In the genomic region with DNA sequence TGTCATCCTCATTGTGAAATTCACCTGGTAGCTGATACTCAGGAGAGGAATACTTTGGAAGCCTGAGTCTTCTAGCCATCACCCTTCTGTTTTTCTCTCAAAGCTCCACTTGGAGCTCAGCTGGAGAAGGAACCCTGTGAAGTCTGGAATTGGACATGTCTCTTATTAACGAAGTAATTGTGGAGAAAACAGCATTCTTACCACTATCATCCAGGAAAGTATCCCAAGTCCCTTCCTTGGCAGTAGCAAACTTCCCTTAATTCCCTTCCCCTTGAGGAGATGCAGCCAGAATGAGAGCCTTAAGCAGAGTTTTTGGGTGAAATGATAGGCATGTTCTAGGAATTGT, we compare ENCODE assay signal across 8 cellular contexts. TPM values are rescaled to one million over a fixed set of nuclear protein-coding genes. Genes with fewer than 3 reads are reported as not detected.
DNase-seq lines count a peak whose midpoint lies in the region; ATAC-seq, FAIRE-seq and TF ChIP-seq lines count a peak whose summit lies in the region.

No MANE protein-coding gene starts in this region.

- H3K27ac ChIP-seq in WERI-Rb-1 (peak overlapping the region; percentile 90), foreskin keratinocyte (peak overlapping the region; percentile 68)

- peak; percentile 56 for FAIRE-seq in GM19239 (lab: Jason Lieb, UNC)
- no peak for FAIRE-seq in H54 (lab: Jason Lieb, UNC)

- no peak for TF ChIP-seq CTCF in WERI-Rb-1 (IDR thresholded peaks at IDR 0.05; ENCODE audit: low read depth, low read length)
- TF ChIP-seq CTCF in foreskin keratinocyte (conservative IDR thresholded peaks at IDR 0.05) = no peak

- ATAC-seq in foreskin keratinocyte (no peak), HG02759 (IDR thresholded peaks at IDR 0.05; ENCODE audit: unreplicated experiment) (no peak)

- no peaks in the 10 kb centered on the region for H3K9me3 ChIP-seq in WERI-Rb-1 (ENCODE audit: severe bottlenecking)

- DNase-seq in GM19239 (ENCODE audit: insufficient read length, low spot score) (no peak), WERI-Rb-1 (no peak), foreskin keratinocyte (no peak), skeletal muscle cell (ENCODE audit: low read depth) (no peak), RPMI8226 (no peak), H54 (ENCODE audit: insufficient read length, low spot score) (no peak), DMS53 treated with DMSO at 0.1 percent for 48 hours (lab: John Stamatoyannopoulos, UW; ENCODE audit: unreplicated experiment) (no peak)

- peaks cover 4% of the 10 kb centered on the region for H3K4me1 ChIP-seq in foreskin keratinocyte

- H3K27me3 ChIP-seq in WERI-Rb-1 (ENCODE audit: insufficient read depth, low read depth, severe bottlenecking) (no peaks in the 10 kb centered on the region), foreskin keratinocyte (no peaks in the 10 kb centered on the region)

- H3K4me3 ChIP-seq in WERI-Rb-1 (ENCODE audit: low read depth, low read length) (peak overlapping the region; percentile 58), skeletal muscle cell (ENCODE audit: low read depth, low read length) (peak overlapping the region; percentile 58)

- H3K36me3 ChIP-seq in WERI-Rb-1 = no peaks in the 10 kb centered on the region

- no peak for TF ChIP-seq POLR2A in H54 (IDR thresholded peaks at IDR 0.05; ENCODE audit: low read depth, low read length)

RNA-seq across cellular contexts. Expression of a gene that starts 30.7 kb away (rescaled TPM):
- total RNA-seq in foreskin keratinocyte = 41.5 and 55.4 TPM in 2 replicates
- 10.8 and 11.2 TPM in 2 replicates for polyA plus RNA-seq in foreskin keratinocyte
